Comparison of ENCODE assay signal across 8 cellular contexts in genomic region chr3:46695177-46695961, GRCh38. TPM values are rescaled to one million over a fixed set of nuclear protein-coding genes. Genes with fewer than 3 reads are reported as not detected.
DNase-seq lines count a peak whose midpoint lies in the region; ATAC-seq and TF ChIP-seq lines count a peak whose summit lies in the region.

No MANE protein-coding gene starts in this region.

- H3K4me1 Mint-ChIP-seq in CD4-positive, alpha-beta T cell (ENCODE audit: low read depth): peaks cover 87% of the 10 kb centered on the region
- H3K4me1 Mint-ChIP-seq in type B pancreatic cell (ENCODE audit: unreplicated experiment): peaks cover 14% of the 10 kb centered on the region

- H3K4me1 ChIP-seq in Karpas-422 (ENCODE audit: low read length) (no peaks in the 10 kb centered on the region), mucosa of descending colon (ENCODE audit: low read depth) (peaks cover 27% of the 10 kb centered on the region)

- ATAC-seq in CD4-positive, alpha-beta T cell (ENCODE audit: poor library complexity): peak; percentile 43
- no peak for ATAC-seq in mucosa of descending colon
- no peak for ATAC-seq in GM21360 (IDR thresholded peaks at IDR 0.05; ENCODE audit: unreplicated experiment)
- ATAC-seq in GM18858 (IDR thresholded peaks at IDR 0.05; ENCODE audit: unreplicated experiment): no peak

- DNase-seq in CD4-positive, alpha-beta T cell: peak in 9 of 10 experiments; percentile 15 to 51 (median 36)
- DNase-seq in Karpas-422 (peak; percentile 70), ecto neural progenitor cell (ENCODE audit: low spot score) (peak; percentile 69), mucosa of descending colon (peak in 2 of 3 donors; percentile 43 to 47), type B pancreatic cell (ENCODE audit: extremely low spot score, unreplicated experiment) (no peak)
- DNase-seq in activated CD4-positive, alpha-beta T cell treated with anti-CD3 and anti-CD28 coated beads for 4 hours: peak; percentile 41 to 57

- H3K27me3 ChIP-seq in CD4-positive, alpha-beta T cell (ENCODE audit: control insufficient read depth, insufficient read depth, low read length): no peaks in the 10 kb centered on the region
- H3K27me3 ChIP-seq in Karpas-422 (ENCODE audit: low read length): no peaks in the 10 kb centered on the region

- H3K4me2 ChIP-seq in Karpas-422 (ENCODE audit: low read depth, low read length, poor library complexity, severe bottlenecking): no peak overlapping the region

- H3K9me2 ChIP-seq in Karpas-422 (replicated peaks; ENCODE audit: insufficient read depth, low read length): no peaks in the 10 kb centered on the region

- no peaks in the 10 kb centered on the region for H3K79me2 ChIP-seq in Karpas-422 (ENCODE audit: low read length)

- no peaks in the 10 kb centered on the region for H3K9me3 Mint-ChIP-seq in CD4-positive, alpha-beta T cell
- H3K9me3 Mint-ChIP-seq in type B pancreatic cell: no peaks in the 10 kb centered on the region

- H4K20me1 ChIP-seq in Karpas-422 (ENCODE audit: insufficient read depth, low read depth, low read length): no peaks in the 10 kb centered on the region

- POLR2A ChIA-PET in CD4-positive, alpha-beta T cell (lab: Charles Lee): interaction anchor here (0.6 kb wide), 1 partner anchor 96 kb away, joined by 3 read pairs; no protein-coding TSS in a partner anchor

- peak; percentile 41 for TF ChIP-seq CTCF in CD4-positive, alpha-beta T cell (IDR thresholded peaks at IDR 0.05)
- no peak for TF ChIP-seq CTCF in mucosa of descending colon (IDR thresholded peaks at IDR 0.05)
- TF ChIP-seq CTCF in type B pancreatic cell (conservative IDR thresholded peaks at IDR 0.05): peak; percentile 66

- H3K27ac Mint-ChIP-seq in CD4-positive, alpha-beta T cell: peak overlapping the region; percentile 90
- peak overlapping the region; percentile 58 for H3K27ac Mint-ChIP-seq in type B pancreatic cell

- H3K4me3 ChIP-seq in Karpas-422 (ENCODE audit: low read length) (no peak overlapping the region), mucosa of descending colon (no peak overlapping the region)

- no peak overlapping the region for H2AFZ ChIP-seq in Karpas-422 (ENCODE audit: low read length)

- CTCF ChIA-PET in CD4-positive, alpha-beta T cell (lab: Charles Lee): no interaction called here

- peak overlapping the region; percentile 64 for H3K27ac ChIP-seq in CD4-positive, alpha-beta T cell (ENCODE audit: low read depth, low read length)
- no peak overlapping the region for H3K27ac ChIP-seq in Karpas-422 (ENCODE audit: low read length)

- peak overlapping the region; percentile 84 for H3K4me3 Mint-ChIP-seq in CD4-positive, alpha-beta T cell
- peak overlapping the region; percentile 47 for H3K4me3 Mint-ChIP-seq in type B pancreatic cell

- intact Hi-C loops in CD4-positive, alpha-beta T cell (cut with DNase I, micrococcal nuclease): loop anchor here in 1 of 2 experiments (10.0 kb wide), 1 partner anchor 469 kb away; the partner anchor contains the start of gene SETD2
- intact Hi-C loops in mucosa of descending colon (cut with DNase I, micrococcal nuclease): no loop called here

- H3K27me3 Mint-ChIP-seq in CD4-positive, alpha-beta T cell: no peaks in the 10 kb centered on the region
- peaks cover 6% of the 10 kb centered on the region for H3K27me3 Mint-ChIP-seq in type B pancreatic cell

- H3K36me3 ChIP-seq in Karpas-422 (ENCODE audit: insufficient read depth, low read length): no peaks in the 10 kb centered on the region
- H3K36me3 ChIP-seq in mucosa of descending colon (ENCODE audit: low read depth): no peaks in the 10 kb centered on the region

- no peak overlapping the region for H3K9ac ChIP-seq in Karpas-422 (ENCODE audit: low read length)

- H3K9me3 ChIP-seq in CD4-positive, alpha-beta T cell (ENCODE audit: control insufficient read depth, low read length): no peaks in the 10 kb centered on the region
- H3K9me3 ChIP-seq in Karpas-422 (ENCODE audit: low read length) (no peaks in the 10 kb centered on the region), mucosa of descending colon (no peaks in the 10 kb centered on the region)

- H3K36me3 Mint-ChIP-seq in CD4-positive, alpha-beta T cell (ENCODE audit: low read depth): no peaks in the 10 kb centered on the region
- H3K36me3 Mint-ChIP-seq in type B pancreatic cell: no peaks in the 10 kb centered on the region

RNA-seq across cellular contexts. Expression of gene ALS2CL, which starts 1.9 kb away (rescaled TPM):
- 10 to 100 TPM; 45.8 to 47.6 TPM for total RNA-seq in CD4-positive, alpha-beta T cell
- not detected in 2 replicates for total RNA-seq in Karpas-422 (2014; rRNA removed; shearing (Covaris generic); ENCODE audit: low replicate concordance)
- total RNA-seq in mucosa of descending colon (10 to 100 TPM; 28.5 to 68.1 (median 43.7) TPM), type B pancreatic cell (ENCODE audit: low replicate concordance) (31.7 and 70.8 TPM in 2 replicates)

RNA-seq across cellular contexts. Expression of gene TMIE, which starts 5.8 kb away (rescaled TPM):
- total RNA-seq in CD4-positive, alpha-beta T cell: 1 to 10 TPM in 1 of 2 experiments, under 1 TPM in 1; 0.92 to 1.2 TPM
- not detected in 2 replicates for total RNA-seq in Karpas-422 (2014; rRNA removed; shearing (Covaris generic); ENCODE audit: low replicate concordance)
- total RNA-seq in mucosa of descending colon (1 to 10 TPM in 1 of 3 donors, under 1 TPM in 1, not detected in 1; 0.23 to 1.1 TPM), type B pancreatic cell (ENCODE audit: low replicate concordance) (0.48 and 0.62 TPM in 2 replicates)

RNA-seq across cellular contexts. Expression of gene PRSS50, which starts 22.3 kb away (rescaled TPM):
- not detected for total RNA-seq in CD4-positive, alpha-beta T cell
- total RNA-seq in Karpas-422 (2014; rRNA removed; shearing (Covaris generic); ENCODE audit: low replicate concordance): not detected in 2 replicates
- total RNA-seq in mucosa of descending colon (under 1 TPM in 1 of 3 donors, not detected in 2; 0.16 TPM), type B pancreatic cell (ENCODE audit: low replicate concordance) (1.1 and 1.2 TPM in 2 replicates)

Comparison
In these comparisons a context has a peak if more than half of its experiments do, and no peak if none do; other contexts are left out.
1. RNA of gene ALS2CL, which starts 1.9 kb away (total RNA-seq): 45.8 to 47.6 TPM in CD4-positive, alpha-beta T cell, 28.5 to 68.1 TPM in mucosa of descending colon and 31.7 to 70.8 TPM in type B pancreatic cell; not detected in Karpas-422; every median in the first group is over 10 times any median in the second.